ENCODE assay signal across 11 cellular contexts in the genomic region with DNA sequence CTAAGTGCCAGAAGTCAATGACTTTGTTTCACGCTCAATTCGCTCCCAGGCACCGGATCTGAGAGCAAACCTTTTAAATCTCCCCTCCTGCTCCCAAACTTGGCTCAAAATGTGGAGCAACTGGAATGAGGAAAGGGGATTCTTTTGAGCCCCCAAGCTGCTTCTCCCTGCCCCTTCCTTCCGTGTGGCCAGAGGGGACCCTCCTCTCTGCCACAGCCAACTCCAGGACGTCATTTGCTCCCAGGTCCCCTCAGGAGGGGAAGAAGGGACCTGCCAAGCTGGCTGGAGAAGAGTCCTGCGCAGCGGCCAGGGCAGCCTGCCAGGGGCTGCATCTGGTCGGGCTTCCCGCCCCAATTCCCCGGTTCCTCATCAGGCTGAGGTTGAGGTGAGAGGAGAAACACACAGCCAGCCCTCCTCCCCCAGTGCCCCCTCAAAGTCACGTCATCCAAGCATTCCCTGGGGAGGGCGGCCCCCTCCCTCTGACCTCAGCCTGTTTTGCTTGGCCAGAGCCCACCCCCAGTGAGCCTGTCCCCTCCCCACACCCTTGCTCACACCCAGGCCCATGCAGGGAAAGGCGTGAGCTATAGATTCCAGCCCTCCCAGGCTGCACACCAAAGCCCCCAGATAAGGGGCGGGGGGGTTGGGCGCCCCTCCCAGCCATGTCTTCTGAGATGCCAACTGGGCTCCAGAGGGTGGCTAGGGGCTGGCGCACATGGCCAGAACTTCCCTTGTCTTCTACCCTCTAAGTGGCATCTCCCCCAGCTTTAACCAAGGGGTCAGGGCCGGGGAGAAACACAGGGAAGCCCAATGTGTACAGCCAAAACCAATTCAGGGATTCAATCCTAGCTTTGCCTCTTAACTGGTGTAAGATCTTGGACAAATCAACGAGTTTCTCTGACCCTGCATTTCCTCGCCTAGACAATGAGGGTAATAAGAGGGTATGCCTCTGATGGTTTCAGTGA. TPM values are rescaled to one million over a fixed set of nuclear protein-coding genes. Genes with fewer than 3 reads are reported as not detected.
DNase-seq lines count a peak whose midpoint lies in the region; ATAC-seq and TF ChIP-seq lines count a peak whose summit lies in the region.
"Had no signal": no experiment of that assay in that cellular context is flagged by ENCODE, and none has a peak within 500 bp of the region (broad histone marks: within the 10 kb centered on the region; RNA-seq: fewer than 3 reads in every experiment).

No MANE protein-coding gene starts in this region.

- no peak overlapping the region for H3K4me3 Mint-ChIP-seq in T-helper 2 cell treated with Interferon-gamma antibody and Interleukin-4, amounts not matched to agents 5 μg/mL and 100 μg/mL, for 36 hours
- H3K4me3 Mint-ChIP-seq: activated T-cell treated with anti-CD3 and anti-CD28 coated beads, Interleukin-2, amount 50 U/mL, for 72 hours had no signal

- CTCF ChIA-PET in OCI-LY7 (lab: Charles Lee; ENCODE audit: unreplicated experiment): no interaction called here

- H3K4me1 ChIP-seq in adrenal gland (replicated peaks in 1 of 2) (peaks cover 0 to 9% of the 10 kb centered on the region in 2 donors), right cardiac atrium (ENCODE audit: control insufficient read depth, insufficient read depth, low read length) (peaks cover 4% of the 10 kb centered on the region), OCI-LY7 (ENCODE audit: insufficient read depth, low read length, poor library complexity, severe bottlenecking) (peaks cover 4% of the 10 kb centered on the region)

- no peaks in the 10 kb centered on the region for H3K9me2 ChIP-seq in OCI-LY7 (ENCODE audit: insufficient read depth, low read length)

- no peaks in the 10 kb centered on the region for H3K9me3 Mint-ChIP-seq in T-helper 2 cell treated with Interferon-gamma antibody and Interleukin-4, amounts not matched to agents 5 μg/mL and 100 μg/mL, for 36 hours
- H3K9me3 Mint-ChIP-seq: activated T-cell treated with anti-CD3 and anti-CD28 coated beads, Interleukin-2, amount 50 U/mL, for 72 hours had no signal

- H3K27ac Mint-ChIP-seq in T-helper 2 cell treated with Interferon-gamma antibody and Interleukin-4, amounts not matched to agents 5 μg/mL and 100 μg/mL, for 36 hours: no peak overlapping the region
- H3K27ac Mint-ChIP-seq: activated T-cell treated with anti-CD3 and anti-CD28 coated beads, Interleukin-2, amount 50 U/mL, for 72 hours had no signal

- TF ChIP-seq CTCF in adrenal gland (IDR thresholded peaks at IDR 0.05) (no peak), OCI-LY7 (conservative IDR thresholded peaks at IDR 0.05; ENCODE audit: low read length) (no peak)

- POLR2A ChIA-PET in OCI-LY7 (lab: Charles Lee): no interaction called here

- no TSS peak for BruUV-seq in OCI-LY7 (replicated peaks; lab: Mats Ljungman, UMichigan)

- no peak overlapping the region for H3K4me2 ChIP-seq in OCI-LY7 (ENCODE audit: low read length)

- 43 to 60% (median 47%) methylated on average over 9 to 19 of the region's 19 CpGs for WGBS in adrenal gland, 4 donors
- WGBS in right cardiac atrium: 21% methylated on average over 19 of the region's 19 CpGs

- H3K27me3 ChIP-seq in adrenal gland (no peaks in the 10 kb centered on the region), right cardiac atrium (ENCODE audit: control insufficient read depth, insufficient read depth) (no peaks in the 10 kb centered on the region)

- no peaks in the 10 kb centered on the region for H4K20me1 ChIP-seq in OCI-LY7 (ENCODE audit: insufficient read depth, low read length)

- H3K79me2 ChIP-seq in OCI-LY7 (ENCODE audit: insufficient read depth, low read depth, low read length): no peaks in the 10 kb centered on the region

- peak; percentile 9 for DNase-seq in GDM1 (lab: John Stamatoyannopoulos, UW)
- peak in 4 of 7 donors; percentile 25 to 52 (median 36) for DNase-seq in adrenal gland
- DNase-seq in right cardiac atrium: peak; percentile 85 to 94 (median 94)
- peak; percentile 90 for DNase-seq in skeletal muscle cell (ENCODE audit: low read depth)
- DNase-seq in T-helper 2 cell treated with Interferon-gamma antibody and Interleukin-4, amounts not matched to agents 5 μg/mL and 100 μg/mL, for 36 hours (ENCODE audit: low spot score): no peak
- DNase-seq in OCI-LY7 (ENCODE audit: low spot score): no peak
- DNase-seq: activated T-cell treated with anti-CD3 and anti-CD28 coated beads, Interleukin-2, amount 50 U/mL, for 72 hours; NCI-H1436 treated with DMSO at 0.1 percent for 48 hours; T-helper 1 cell had no signal

- peak overlapping the region in 1 of 5 donors; percentile 69 for H3K27ac ChIP-seq in adrenal gland
- no peak overlapping the region for H3K27ac ChIP-seq in right cardiac atrium (ENCODE audit: low read length)
- H3K27ac ChIP-seq in OCI-LY7 (ENCODE audit: low read depth, low read length, poor library complexity, severe bottlenecking): no peak overlapping the region

- H2AFZ ChIP-seq in OCI-LY7 (ENCODE audit: low read length): no peak overlapping the region

- peaks cover 9% of the 10 kb centered on the region for H3K4me1 Mint-ChIP-seq in T-helper 2 cell treated with Interferon-gamma antibody and Interleukin-4, amounts not matched to agents 5 μg/mL and 100 μg/mL, for 36 hours (ENCODE audit: low read depth)

- TF ChIP-seq POLR2A in adrenal gland (IDR thresholded peaks at IDR 0.05): no peak

- H3K27me3 Mint-ChIP-seq in T-helper 2 cell treated with Interferon-gamma antibody and Interleukin-4, amounts not matched to agents 5 μg/mL and 100 μg/mL, for 36 hours (ENCODE audit: low read depth): peaks cover 40% of the 10 kb centered on the region

- no peaks in the 10 kb centered on the region for H3K36me3 Mint-ChIP-seq in T-helper 2 cell treated with Interferon-gamma antibody and Interleukin-4, amounts not matched to agents 5 μg/mL and 100 μg/mL, for 36 hours (ENCODE audit: low read depth)

- H3K9me3 ChIP-seq in adrenal gland (replicated peaks in 1 of 3) (no peaks in the 10 kb centered on the region), right cardiac atrium (ENCODE audit: control insufficient read depth, low read length) (no peaks in the 10 kb centered on the region), OCI-LY7 (ENCODE audit: low read length) (no peaks in the 10 kb centered on the region)

- intact Hi-C loops in adrenal gland (cut with DNase I): no loop called here
- intact Hi-C loops in right cardiac atrium (cut with DNase I): no loop called here
- intact Hi-C loops in OCI-LY7 (cut with micrococcal nuclease; ENCODE audit: unreplicated experiment): no loop called here

- H3K4me3 ChIP-seq in adrenal gland: no peak overlapping the region
- no peak overlapping the region for H3K4me3 ChIP-seq in right cardiac atrium (ENCODE audit: low read length)
- H3K4me3 ChIP-seq in skeletal muscle cell (ENCODE audit: low read depth, low read length): no peak overlapping the region
- no peak overlapping the region for H3K4me3 ChIP-seq in OCI-LY7 (ENCODE audit: low read depth, low read length, poor library complexity, severe bottlenecking)

- ATAC-seq in right cardiac atrium: peak; percentile 89 to 92
- ATAC-seq in GM18861 (IDR thresholded peaks at IDR 0.05; ENCODE audit: unreplicated experiment): no peak
- ATAC-seq in HG02798 (IDR thresholded peaks at IDR 0.05; ENCODE audit: poor library complexity, unreplicated experiment): no peak
- ATAC-seq: activated T-cell treated with anti-CD3 and anti-CD28 coated beads, Interleukin-2, amount 50 U/mL, for 72 hours had no signal

- H3K36me3 ChIP-seq in adrenal gland (replicated peaks in 1 of 2) (no peaks in the 10 kb centered on the region), OCI-LY7 (ENCODE audit: insufficient read depth, low read length) (no peaks in the 10 kb centered on the region)

RNA-seq across cellular contexts. Expression of gene SH3PXD2A, which starts 35.0 kb away (rescaled TPM):
- total RNA-seq in adrenal gland (10 to 100 TPM; 14.6 to 34.5 (median 20.1) TPM), right cardiac atrium (10 to 100 TPM; 30.2 to 31.7 (median 31.0) TPM), OCI-LY7 (2022) (5.8 and 5.9 TPM in 2 replicates)
- polyA plus RNA-seq in adrenal gland (10 to 100 TPM; 10.4 to 19.2 (median 10.5) TPM), right cardiac atrium (13.5 TPM)
- 0.85 and 1.3 TPM in 2 replicates for total RNA-seq in OCI-LY7 (2014; rRNA removed; shearing (Covaris generic))

Comparison
In these comparisons a context has a peak if more than half of its experiments do, and no peak if none do; other contexts are left out.
1. DNase-seq: peak in GDM1 (single experiment), adrenal gland (4 of 7), right cardiac atrium (3 of 3) and skeletal muscle cell (single experiment); none in T-helper 2 cell treated with Interferon-gamma antibody and Interleukin-4, amounts not matched to agents 5 μg/mL and 100 μg/mL, for 36 hours (single experiment) and OCI-LY7 (single experiment).
2. ATAC-seq: peak in right cardiac atrium (2 of 2); none in GM18861 (single experiment) and HG02798 (single experiment).